8 cellular contexts compared by ENCODE assay signal in the genomic region with DNA sequence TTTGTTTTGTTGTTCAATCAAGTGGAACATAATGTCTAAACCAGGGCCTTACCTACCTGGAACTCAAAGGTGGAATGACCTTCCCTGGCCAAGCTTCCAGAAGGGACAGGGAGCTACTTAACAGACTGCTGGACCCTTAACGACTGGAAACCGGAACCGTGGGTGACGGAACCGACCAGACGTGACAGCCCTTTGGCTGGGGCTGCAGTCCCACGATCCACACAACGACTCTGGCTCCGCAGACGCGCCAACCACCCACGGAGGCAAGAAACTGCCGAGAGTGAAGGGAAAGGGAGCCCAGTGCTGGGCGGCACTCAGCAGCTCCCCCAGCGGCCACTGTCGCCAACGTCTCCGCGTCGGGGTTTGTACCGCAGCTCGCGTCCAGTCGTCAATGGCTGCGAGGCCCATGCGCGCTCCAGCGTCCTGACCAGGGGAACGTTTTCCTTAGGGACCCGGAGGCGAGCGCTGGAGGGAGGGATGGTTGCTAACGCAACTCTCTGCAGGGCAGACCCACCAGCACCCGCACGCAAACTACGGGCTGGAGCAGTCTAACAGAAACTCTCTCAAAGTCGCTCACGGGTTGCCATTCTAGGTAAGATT. TPM values are rescaled to one million over a fixed set of nuclear protein-coding genes. Genes with fewer than 3 reads are reported as not detected.
DNase-seq lines count a peak whose midpoint lies in the region; TF ChIP-seq lines count a peak whose summit lies in the region.

No MANE protein-coding gene starts in this region.

- peaks cover 2% of the 10 kb centered on the region for H3K79me1 ChIP-seq in neuronal stem cell (ENCODE audit: low read depth, low read length)

- H3K18ac ChIP-seq in neuronal stem cell (ENCODE audit: low read length), result peak overlapping the region; percentile 68

- H4K91ac ChIP-seq in neuronal stem cell (ENCODE audit: low read depth, low read length, poor library complexity), result no peak overlapping the region

- H3K23ac ChIP-seq in neuronal stem cell (ENCODE audit: low read depth, low read length, poor library complexity), result no peak overlapping the region

- WGBS in HUES64, result 5% methylated on average over 38 of the region's 38 CpGs
- no CpG with 5 or more reads among the region's 38 CpGs for WGBS in neuronal stem cell (ENCODE audit: extremely low coverage in 2 of 2, insufficient read length in 2 of 2, insufficient replicate concordance in 1 of 2), 2 donors

- H3K4ac ChIP-seq in neuronal stem cell (ENCODE audit: low read length), result no peak overlapping the region

- H3K14ac ChIP-seq in neuronal stem cell (ENCODE audit: low read length), result no peak overlapping the region

- no peak overlapping the region for H2AK5ac ChIP-seq in neuronal stem cell (ENCODE audit: low read depth, low read length)

- H3K4me1 ChIP-seq in HUES64 (ENCODE audit: insufficient read depth, low read length) (peaks cover 2% of the 10 kb centered on the region; the same call in 1 of the 2 replicates), neuronal stem cell (ENCODE audit: control insufficient read depth in 2 of 2, insufficient read depth in 1 of 2, low read depth in 1 of 2, low read length in 2 of 2) (peaks cover 5 to 6% of the 10 kb centered on the region in 2 donors)

- no peak overlapping the region for H4K8ac ChIP-seq in neuronal stem cell (ENCODE audit: low read depth, low read length)

- H2BK120ac ChIP-seq in neuronal stem cell (ENCODE audit: low read depth, low read length), result no peak overlapping the region

- no peak overlapping the region for H3K27ac ChIP-seq in HUES64 (ENCODE audit: low read depth, low read length)
- no peak overlapping the region for H3K27ac ChIP-seq in neuronal stem cell (replicated peaks; ENCODE audit: low read length)

- H2BK5ac ChIP-seq in neuronal stem cell (ENCODE audit: low read length), result no peak overlapping the region

- peak; percentile 80 for TF ChIP-seq CTCF in foreskin fibroblast (IDR thresholded peaks at IDR 0.05; ENCODE audit: low read depth, low read length)

- H2AFZ ChIP-seq in neuronal stem cell (ENCODE audit: low read length), result peak overlapping the region; percentile 60

- no peak overlapping the region for H2BK15ac ChIP-seq in neuronal stem cell (ENCODE audit: low read length)

- peak overlapping the region; percentile 41 for H3K4me3 ChIP-seq in HUES64 (ENCODE audit: low read length)
- H3K4me3 ChIP-seq in foreskin fibroblast (ENCODE audit: low read depth in 1 of 2, low read length in 2 of 2), result peak overlapping the region; percentile 13 to 46
- H3K4me3 ChIP-seq in neuronal stem cell (ENCODE audit: low read length in 2 of 2), result peak overlapping the region in 1 of 2 donors; percentile 32

- H3K9me3 ChIP-seq in HUES64 (ENCODE audit: insufficient read depth, low read depth, low read length) (no peaks in the 10 kb centered on the region), neuronal stem cell (replicated peaks in 1 of 2; ENCODE audit: control insufficient read depth in 2 of 2, insufficient read depth in 1 of 2, low read depth in 1 of 2, low read length in 2 of 2) (no peaks in the 10 kb centered on the region)

- peak overlapping the region; percentile 21; the same call in 1 of the 2 replicates for H3K9ac ChIP-seq in HUES64 (ENCODE audit: low read depth, low read length)
- no peak overlapping the region for H3K9ac ChIP-seq in neuronal stem cell (ENCODE audit: low read depth, low read length, poor library complexity)

- DNase-seq in activated effector memory CD4-positive, alpha-beta T cell treated with Interleukin-2 at 50 U/mL for 16 hours, result peak; percentile 72
- DNase-seq in foreskin fibroblast (peak; percentile 49 to 80), neuronal stem cell (ENCODE audit: low spot score) (peak; percentile 48), superior temporal gyrus (ENCODE audit: extremely low spot score) (peak; percentile 67), NCI-H2029 treated with DMSO at 0.1 percent for 48 hours (lab: John Stamatoyannopoulos, UW) (no peak), NCI-H187 treated with DMSO at 0.1 percent for 48 hours (lab: John Stamatoyannopoulos, UW) (no peak), NCI-H2081 treated with DMSO at 0.1 percent for 48 hours (lab: John Stamatoyannopoulos, UW) (no peak)

- H2BK12ac ChIP-seq in neuronal stem cell (ENCODE audit: low read length), result no peak overlapping the region

- H3K36me3 ChIP-seq in HUES64 (ENCODE audit: insufficient read depth, low read length) (no peaks in the 10 kb centered on the region), neuronal stem cell (replicated peaks in 1 of 2; ENCODE audit: control insufficient read depth in 2 of 2, insufficient read depth in 2 of 2, low read length in 2 of 2) (no peaks in the 10 kb centered on the region)

- peaks cover 6% of the 10 kb centered on the region for H3K27me3 ChIP-seq in HUES64 (ENCODE audit: insufficient read depth, low read length)
- H3K27me3 ChIP-seq in neuronal stem cell (ENCODE audit: control insufficient read depth in 3 of 3, insufficient read depth in 3 of 3, low read depth in 1 of 3, low read length in 3 of 3), result peaks cover 0 to 14% (median 0%) of the 10 kb centered on the region in 3 experiments

- H3K4me2 ChIP-seq in neuronal stem cell (ENCODE audit: insufficient read depth, low read length, poor library complexity, severe bottlenecking), result peak overlapping the region; percentile 34

RNA-seq across cellular contexts. Expression of a gene that starts 5.5 kb away (rescaled TPM):
- polyA plus RNA-seq in HUES64 (2013, experiment 1 of 2), result 91.3 TPM
- 95.0 TPM for polyA plus RNA-seq in HUES64 (2013, experiment 2 of 2)
- 110 TPM for polyA plus RNA-seq in neuronal stem cell (2013, experiment 1 of 2)
- polyA plus RNA-seq in neuronal stem cell (2013, experiment 2 of 2), result 109 TPM

RNA-seq across cellular contexts. Expression of a gene that starts 6.9 kb away (rescaled TPM):
- polyA plus RNA-seq in HUES64 (2013, experiment 1 of 2), result not detected
- not detected for polyA plus RNA-seq in HUES64 (2013, experiment 2 of 2)
- not detected for polyA plus RNA-seq in neuronal stem cell (2013, experiment 1 of 2)
- polyA plus RNA-seq in neuronal stem cell (2013, experiment 2 of 2), result not detected

RNA-seq across cellular contexts. Expression of a gene that starts 21.3 kb away (rescaled TPM):
- polyA plus RNA-seq in HUES64 (2013, experiment 1 of 2), result 290 TPM
- 272 TPM for polyA plus RNA-seq in HUES64 (2013, experiment 2 of 2)
- polyA plus RNA-seq in neuronal stem cell (2013, experiment 1 of 2), result 202 TPM
- polyA plus RNA-seq in neuronal stem cell (2013, experiment 2 of 2), result 199 TPM

RNA-seq across cellular contexts. Expression of a gene that starts 27.0 kb away (rescaled TPM):
- 10.2 TPM for polyA plus RNA-seq in HUES64 (2013, experiment 1 of 2)
- polyA plus RNA-seq in HUES64 (2013, experiment 2 of 2), result 12.9 TPM
- 75.9 TPM for polyA plus RNA-seq in neuronal stem cell (2013, experiment 1 of 2)
- polyA plus RNA-seq in neuronal stem cell (2013, experiment 2 of 2), result 71.0 TPM

RNA-seq across cellular contexts. Expression of a gene that starts 31.0 kb away (rescaled TPM):
- polyA plus RNA-seq in HUES64 (2013, experiment 1 of 2), result 52.5 TPM
- 49.5 TPM for polyA plus RNA-seq in HUES64 (2013, experiment 2 of 2)
- 63.6 TPM for polyA plus RNA-seq in neuronal stem cell (2013, experiment 1 of 2)
- polyA plus RNA-seq in neuronal stem cell (2013, experiment 2 of 2), result 61.9 TPM

Comparison
In these comparisons a context has a peak if more than half of its experiments do, and no peak if none do; other contexts are left out.
1. DNase-seq: peak in activated effector memory CD4-positive, alpha-beta T cell treated with Interleukin-2 at 50 U/mL for 16 hours (single experiment), foreskin fibroblast (2 of 2), neuronal stem cell (single experiment) and superior temporal gyrus (single experiment); none in NCI-H2029 treated with DMSO at 0.1 percent for 48 hours (single experiment), NCI-H187 treated with DMSO at 0.1 percent for 48 hours (single experiment) and NCI-H2081 treated with DMSO at 0.1 percent for 48 hours (single experiment).